Comparison of ENCODE assay signal across 8 cellular contexts in genomic region chr12:11650697-11651281, GRCh38. TPM values are rescaled to one million over a fixed set of nuclear protein-coding genes. Genes with fewer than 3 reads are reported as not detected.
A peak's percentile ranks its signal among the peaks of the same experiment; 100 is the strongest.
DNase-seq lines count a peak whose midpoint lies in the region; ATAC-seq and TF ChIP-seq lines count a peak whose summit lies in the region.

No MANE protein-coding gene starts in this region.

- H3K27me3 Mint-ChIP-seq in stimulated activated naive CD8-positive, alpha-beta T cell treated with anti-CD3 and anti-CD28 coated beads, Interleukin-15, Interleukin-2, amounts not matched to agents 100 ng/mL and 50 ng/mL, for 24 hours = peaks cover 6% of the 10 kb centered on the region
- H3K27me3 Mint-ChIP-seq in stimulated activated memory B cell treated with anti-CD40 and anti-IgM and Interleukin-4, amounts not matched to agents 10 μg/mL and 1 μg/mL and 100 μg/mL, for 72 hours = no peaks in the 10 kb centered on the region

- TF ChIP-seq CTCF in brain microvascular endothelial cell (IDR thresholded peaks at IDR 0.05; ENCODE audit: low read depth, low read length, missing control alignments) = no peak
- TF ChIP-seq CTCF in kidney epithelial cell (IDR thresholded peaks at IDR 0.05; ENCODE audit: insufficient read depth, low read length, poor library complexity, severe bottlenecking) = no peak

- H3K4me3 Mint-ChIP-seq in stimulated activated naive CD8-positive, alpha-beta T cell treated with anti-CD3 and anti-CD28 coated beads, Interleukin-15, Interleukin-2, amounts not matched to agents 100 ng/mL and 50 ng/mL, for 24 hours = peak overlapping the region; percentile 86
- H3K4me3 Mint-ChIP-seq in stimulated activated memory B cell treated with anti-CD40 and anti-IgM and Interleukin-4, amounts not matched to agents 10 μg/mL and 1 μg/mL and 100 μg/mL, for 72 hours = peak overlapping the region; percentile 90

- peaks cover under 1% of the 10 kb centered on the region; the same call in 1 of the 2 replicates for H3K9me3 ChIP-seq in NT2/D1 (ENCODE audit: insufficient read depth, low read length)

- H3K36me3 ChIP-seq in NT2/D1 (ENCODE audit: insufficient read depth, insufficient read length, low read length) = no peaks in the 10 kb centered on the region
- H3K36me3 ChIP-seq in brain microvascular endothelial cell (replicated peaks) = no peaks in the 10 kb centered on the region
- no peaks in the 10 kb centered on the region for H3K36me3 ChIP-seq in kidney epithelial cell (ENCODE audit: control insufficient read depth, insufficient read depth, low read length)

- no peak for DNase-seq in stimulated activated naive CD8-positive, alpha-beta T cell treated with anti-CD3 and anti-CD28 coated beads, Interleukin-15, Interleukin-2, amounts not matched to agents 100 U/mL and 50 U/mL, for 24 hours
- DNase-seq in NT2/D1 (ENCODE audit: low read depth, low spot score) (no peak), brain microvascular endothelial cell (peak; percentile 39), kidney epithelial cell (ENCODE audit: low read depth) (no peak)

- no peaks in the 10 kb centered on the region for H3K9me3 Mint-ChIP-seq in stimulated activated naive CD8-positive, alpha-beta T cell treated with anti-CD3 and anti-CD28 coated beads, Interleukin-15, Interleukin-2, amounts not matched to agents 100 ng/mL and 50 ng/mL, for 24 hours
- H3K9me3 Mint-ChIP-seq in stimulated activated memory B cell treated with anti-CD40 and anti-IgM and Interleukin-4, amounts not matched to agents 10 μg/mL and 1 μg/mL and 100 μg/mL, for 72 hours = no peaks in the 10 kb centered on the region

- peak overlapping the region; percentile 95 for H3K27ac Mint-ChIP-seq in stimulated activated naive CD8-positive, alpha-beta T cell treated with anti-CD3 and anti-CD28 coated beads, Interleukin-15, Interleukin-2, amounts not matched to agents 100 ng/mL and 50 ng/mL, for 24 hours
- peak overlapping the region; percentile 98 for H3K27ac Mint-ChIP-seq in stimulated activated memory B cell treated with anti-CD40 and anti-IgM and Interleukin-4, amounts not matched to agents 10 μg/mL and 1 μg/mL and 100 μg/mL, for 72 hours

- H3K27me3 ChIP-seq in NT2/D1 (ENCODE audit: insufficient read depth, insufficient read length) = no peaks in the 10 kb centered on the region
- H3K27me3 ChIP-seq in brain microvascular endothelial cell (replicated peaks) = no peaks in the 10 kb centered on the region
- H3K27me3 ChIP-seq in kidney epithelial cell (ENCODE audit: control insufficient read depth, insufficient read depth, low read length) = no peaks in the 10 kb centered on the region

- H3K4me1 ChIP-seq in NT2/D1 (ENCODE audit: insufficient read depth, insufficient read length) = no peaks in the 10 kb centered on the region

- H3K9ac ChIP-seq in NT2/D1 (ENCODE audit: insufficient read length, low read depth) = peak overlapping the region; percentile 13

- no peaks in the 10 kb centered on the region for H3K36me3 Mint-ChIP-seq in stimulated activated naive CD8-positive, alpha-beta T cell treated with anti-CD3 and anti-CD28 coated beads, Interleukin-15, Interleukin-2, amounts not matched to agents 100 ng/mL and 50 ng/mL, for 24 hours (ENCODE audit: low read depth)
- peaks cover 10% of the 10 kb centered on the region for H3K36me3 Mint-ChIP-seq in stimulated activated memory B cell treated with anti-CD40 and anti-IgM and Interleukin-4, amounts not matched to agents 10 μg/mL and 1 μg/mL and 100 μg/mL, for 72 hours

- ATAC-seq in stimulated activated naive CD8-positive, alpha-beta T cell treated with anti-CD3 and anti-CD28 coated beads, Interleukin-15, Interleukin-2, amounts not matched to agents 100 U/mL and 50 U/mL, for 24 hours = no peak
- ATAC-seq in stimulated activated memory B cell treated with anti-CD40 and anti-IgM and Interleukin-4, amounts not matched to agents 10 μg/mL and 1 μg/mL and 100 μg/mL, for 72 hours = no peak
- ATAC-seq in GM18498 (IDR thresholded peaks at IDR 0.05; ENCODE audit: unreplicated experiment) (no peak), HG03565 (IDR thresholded peaks at IDR 0.05; ENCODE audit: unreplicated experiment) (no peak)

- H3K27ac ChIP-seq in brain microvascular endothelial cell = peak overlapping the region; percentile 99

- peaks cover 52% of the 10 kb centered on the region for H3K4me1 Mint-ChIP-seq in stimulated activated naive CD8-positive, alpha-beta T cell treated with anti-CD3 and anti-CD28 coated beads, Interleukin-15, Interleukin-2, amounts not matched to agents 100 ng/mL and 50 ng/mL, for 24 hours (ENCODE audit: low read depth)
- peaks cover 41% of the 10 kb centered on the region for H3K4me1 Mint-ChIP-seq in stimulated activated memory B cell treated with anti-CD40 and anti-IgM and Interleukin-4, amounts not matched to agents 10 μg/mL and 1 μg/mL and 100 μg/mL, for 72 hours

- H3K4me3 ChIP-seq in NT2/D1 (ENCODE audit: insufficient read length, low read depth) (peak overlapping the region; percentile 75), brain microvascular endothelial cell (ENCODE audit: low read depth, low read length) (peak overlapping the region; percentile 93), kidney epithelial cell (ENCODE audit: low read depth, low read length) (peak overlapping the region; percentile 91)

- in situ Hi-C loops in brain microvascular endothelial cell (cut with HindIII; ENCODE audit: low pct_ligation_motif_present, low sequenced_read_pairs) = no loop called here

RNA-seq across cellular contexts. Expression of gene ETV6, which starts 1.3 kb away (rescaled TPM):
- 17.6 and 21.7 TPM in 2 replicates for total RNA-seq in kidney epithelial cell
